In genomic region chr12:39803151-39803550, GRCh38 we compare ENCODE assay signal across 1 cellular context.
TF ChIP-seq lines count a peak whose summit lies in the region.

No MANE protein-coding gene starts in this region.

TF ChIP-seq in SK-N-SH, 30 proteins besides CTCF, POLR2A, EP300 and RAD21:
- TF ChIP-seq ZBTB33 (IDR thresholded peaks at IDR 0.05; ENCODE audit: borderline replicate concordance, low read depth) (no peak), FOXM1 (IDR thresholded peaks at IDR 0.05; ENCODE audit: low read depth) (no peak), IRF3 (IDR thresholded peaks at IDR 0.05; ENCODE audit: low read depth, low read length) (no peak), JUND (IDR thresholded peaks at IDR 0.05) (no peak), SMC3 (IDR thresholded peaks at IDR 0.05; ENCODE audit: low read depth, low read length) (no peak), MEF2A (IDR thresholded peaks at IDR 0.05; ENCODE audit: borderline replicate concordance, low read depth) (no peak), RXRA (IDR thresholded peaks at IDR 0.05; ENCODE audit: borderline replicate concordance, low read depth) (no peak), YY1 (IDR thresholded peaks at IDR 0.05; ENCODE audit: low read depth) (no peak), EZH2phosphoT487 (IDR thresholded peaks at IDR 0.05; ENCODE audit: borderline replicate concordance, low read depth) (no peak), SIN3A (IDR thresholded peaks at IDR 0.05; ENCODE audit: borderline replicate concordance, low read depth, low read length) (no peak), RCOR1 (IDR thresholded peaks at IDR 0.05; ENCODE audit: low read length) (no peak), MAX (IDR thresholded peaks at IDR 0.05; ENCODE audit: low read depth) (no peak), GATA2 (CRISPR knock-in tag; IDR thresholded peaks at IDR 0.05) (no peak), FOSL2 (IDR thresholded peaks at IDR 0.05; ENCODE audit: borderline replicate concordance, low read depth) (no peak), PBX3 (IDR thresholded peaks at IDR 0.05) (no peak), TEAD4 (IDR thresholded peaks at IDR 0.05; ENCODE audit: borderline replicate concordance, insufficient read depth) (no peak), TAF1 (IDR thresholded peaks at IDR 0.05; ENCODE audit: borderline replicate concordance, low read depth, low read length) (no peak), ELF1 (IDR thresholded peaks at IDR 0.05) (no peak), REST (IDR thresholded peaks at IDR 0.05; ENCODE audit: low read depth, low read length) (no peak)
